Comparison of ENCODE assay signal across 8 cellular contexts in genomic region chr7:116588641-116589594, GRCh38.
DNase-seq lines count a peak whose midpoint lies in the region; ATAC-seq and TF ChIP-seq lines count a peak whose summit lies in the region.

No MANE protein-coding gene starts in this region.

- H3K4me3 ChIP-seq in Loucy (ENCODE audit: low read length, poor library complexity, severe bottlenecking): peak overlapping the region; percentile 12
- no peak overlapping the region for H3K4me3 ChIP-seq in SU-DHL-6 (ENCODE audit: insufficient read depth, low read length, poor library complexity, severe bottlenecking)
- H3K4me3 ChIP-seq in fibroblast of mammary gland (ENCODE audit: control insufficient read depth, low read depth, low read length): no peak overlapping the region

- H3K79me2 ChIP-seq in Loucy (ENCODE audit: insufficient read depth, low read length) (no peaks in the 10 kb centered on the region), SU-DHL-6 (ENCODE audit: insufficient read depth, low read length) (no peaks in the 10 kb centered on the region)

- peak overlapping the region; percentile 86 for H3K27ac Mint-ChIP-seq in osteocyte (ENCODE audit: unreplicated experiment)

- H4K20me1 ChIP-seq in Loucy (ENCODE audit: insufficient read depth, low read length, poor library complexity, severe bottlenecking): no peaks in the 10 kb centered on the region
- H4K20me1 ChIP-seq in SU-DHL-6 (ENCODE audit: low read depth, low read length): no peaks in the 10 kb centered on the region

- H3K9me2 ChIP-seq in Loucy (replicated peaks; ENCODE audit: low read depth, low read length): no peaks in the 10 kb centered on the region
- H3K9me2 ChIP-seq in SU-DHL-6 (replicated peaks; ENCODE audit: insufficient read depth, low read length): no peaks in the 10 kb centered on the region

- ATAC-seq in GM18511 (IDR thresholded peaks at IDR 0.05; ENCODE audit: unreplicated experiment): peak; percentile 38

- no peaks in the 10 kb centered on the region for H3F3A ChIP-seq in Loucy (ENCODE audit: low read depth)
- no peaks in the 10 kb centered on the region for H3F3A ChIP-seq in SU-DHL-6 (ENCODE audit: insufficient read depth)

- no peaks in the 10 kb centered on the region for H3K36me3 ChIP-seq in Loucy (ENCODE audit: insufficient read depth, low read length)
- no peaks in the 10 kb centered on the region for H3K36me3 ChIP-seq in SU-DHL-6 (ENCODE audit: low read length)

- H3K9ac ChIP-seq in Loucy (ENCODE audit: low read depth, low read length, poor library complexity, severe bottlenecking): no peak overlapping the region
- no peak overlapping the region for H3K9ac ChIP-seq in SU-DHL-6 (ENCODE audit: low read length)

- H3K27me3 Mint-ChIP-seq in osteocyte (ENCODE audit: unreplicated experiment): no peaks in the 10 kb centered on the region

- H3K9me3 Mint-ChIP-seq in osteocyte (ENCODE audit: unreplicated experiment): no peaks in the 10 kb centered on the region

- DNase-seq in Ammon's horn (ENCODE audit: low spot score): peak; percentile 66
- DNase-seq in fibroblast of mammary gland (ENCODE audit: low read depth): peak; percentile 77
- DNase-seq in osteocyte (ENCODE audit: extremely low spot score, unreplicated experiment): no peak
- no peak for DNase-seq in stimulated activated CD4-positive, alpha-beta T cell treated with anti-CD3 and anti-CD28 coated beads, Interleukin-12 subunit alpha, Interleukin-12 subunit beta, amount 100 ng/mL, for 4 hours
- DNase-seq in HuH-7.5 (ENCODE audit: low spot score): no peak

- H3K36me3 Mint-ChIP-seq in osteocyte (ENCODE audit: unreplicated experiment): no peaks in the 10 kb centered on the region

- peaks cover 31% of the 10 kb centered on the region for H3K4me1 ChIP-seq in Loucy (ENCODE audit: insufficient read depth, low read length, poor library complexity, severe bottlenecking)

- H3K4me3 Mint-ChIP-seq in osteocyte (ENCODE audit: unreplicated experiment): no peak overlapping the region

- no peaks in the 10 kb centered on the region for H3K27me3 ChIP-seq in Loucy (ENCODE audit: insufficient read depth, low read length, poor library complexity, severe bottlenecking)
- H3K27me3 ChIP-seq in SU-DHL-6 (ENCODE audit: low read length): no peaks in the 10 kb centered on the region

- H3K9me3 ChIP-seq in Loucy (ENCODE audit: insufficient read depth, low read depth, low read length) (no peaks in the 10 kb centered on the region), SU-DHL-6 (ENCODE audit: insufficient read depth, low read length) (no peaks in the 10 kb centered on the region)

- H2AFZ ChIP-seq in Loucy (ENCODE audit: low read length) (peak overlapping the region; percentile 48; the same call in 1 of the 2 replicates), SU-DHL-6 (ENCODE audit: low read depth, low read length, severe bottlenecking) (no peak overlapping the region)

- H3K27ac ChIP-seq in SU-DHL-6 (ENCODE audit: low read depth, low read length): no peak overlapping the region

- TF ChIP-seq CTCF in Loucy (conservative IDR thresholded peaks at IDR 0.05; ENCODE audit: low read length): peak; percentile 82
- peak; percentile 63 for TF ChIP-seq CTCF in SU-DHL-6 (IDR thresholded peaks at IDR 0.05; ENCODE audit: insufficient read depth, low read length, poor library complexity, severe bottlenecking)
- peak; percentile 42 for TF ChIP-seq CTCF in fibroblast of mammary gland (conservative IDR thresholded peaks at IDR 0.05; ENCODE audit: control insufficient read depth, insufficient read depth, low read depth, low read length)
- TF ChIP-seq CTCF in osteocyte (IDR thresholded peaks at IDR 0.05): peak; percentile 76

- H3K4me2 ChIP-seq in Loucy (ENCODE audit: low read depth, low read length, poor library complexity, severe bottlenecking) (peak overlapping the region; percentile 47), SU-DHL-6 (ENCODE audit: low read depth, low read length, poor library complexity, severe bottlenecking) (no peak overlapping the region)

- H3K4me1 Mint-ChIP-seq in osteocyte (ENCODE audit: unreplicated experiment): peaks cover 43% of the 10 kb centered on the region

Comparison
In these comparisons a context has a peak if more than half of its experiments do, and no peak if none do; other contexts are left out.
1. DNase-seq: peak in Ammon's horn (single experiment) and fibroblast of mammary gland (single experiment); none in osteocyte (single experiment), stimulated activated CD4-positive, alpha-beta T cell treated with anti-CD3 and anti-CD28 coated beads, Interleukin-12 subunit alpha, Interleukin-12 subunit beta, amount 100 ng/mL, for 4 hours (single experiment) and HuH-7.5 (single experiment).
2. Peak in every context shown above with its lines, with median percentiles within 50 percentile points of each other: CTCF ChIP-seq.